Comparison of ENCODE assay signal across 8 cellular contexts in genomic region chr7:2558620-2559282, GRCh38. TPM values are rescaled to one million over a fixed set of nuclear protein-coding genes. Genes with fewer than 3 reads are reported as not detected.
DNase-seq lines count a peak whose midpoint lies in the region; ATAC-seq and TF ChIP-seq lines count a peak whose summit lies in the region.

Gene IQCE, plus strand, starts transcription at chr7:2558979. Its CDS starts 203 bp downstream, at chr7:2559182.

- peaks cover 4% of the 10 kb centered on the region for H3K36me3 Mint-ChIP-seq in activated naive CD8-positive, alpha-beta T cell treated with anti-CD3 and anti-CD28 coated beads, Interleukin-2, amount 50 U/mL, for 24 hours (ENCODE audit: low read depth)

- H3K4me1 ChIP-seq in cardiac muscle cell (ENCODE audit: low read depth) (peaks cover 18% of the 10 kb centered on the region), parathyroid adenoma (peaks cover 8% of the 10 kb centered on the region), thyroid gland (peaks cover 17 to 27% of the 10 kb centered on the region in 2 donors)

- H3K9me3 Mint-ChIP-seq in activated naive CD8-positive, alpha-beta T cell treated with anti-CD3 and anti-CD28 coated beads, Interleukin-2, amount 50 U/mL, for 24 hours: no peaks in the 10 kb centered on the region

- intact Hi-C loops in thyroid gland (cut with DNase I): loop anchor here (5.0 to 10.0 kb wide), 2 partner anchors 84 to 286 kb away; partner anchors contain the start of gene GNA12

- H3K27me3 ChIP-seq in cardiac muscle cell (no peaks in the 10 kb centered on the region), parathyroid adenoma (ENCODE audit: control insufficient read depth, insufficient read depth, low read length) (no peaks in the 10 kb centered on the region), thyroid gland (no peaks in the 10 kb centered on the region)

- H3K9ac ChIP-seq in parathyroid adenoma: peak within 1 kb of the TSS; percentile 73

- H3K27ac ChIP-seq in cardiac muscle cell: peak within 1 kb of the TSS; percentile 89
- peak within 1 kb of the TSS; percentile 9 for H3K27ac ChIP-seq in parathyroid adenoma
- peak within 1 kb of the TSS in 2 of 3 donors; percentile 43 to 61 for H3K27ac ChIP-seq in thyroid gland

- peaks cover 32% of the 10 kb centered on the region for H3K4me1 Mint-ChIP-seq in activated naive CD8-positive, alpha-beta T cell treated with anti-CD3 and anti-CD28 coated beads, Interleukin-2, amount 50 U/mL, for 24 hours

- no peaks in the 10 kb centered on the region for H3K27me3 Mint-ChIP-seq in activated naive CD8-positive, alpha-beta T cell treated with anti-CD3 and anti-CD28 coated beads, Interleukin-2, amount 50 U/mL, for 24 hours

- DNase-seq in GM04503 (ENCODE audit: low read depth) (peak; percentile 34), HFF-Myc (ENCODE audit: extremely low read depth, low read depth) (peak; percentile 45), NCI-H1048 (lab: John Stamatoyannopoulos, UW) (peak; percentile 56), T follicular helper cell (ENCODE audit: low read depth) (peak; percentile 76), cardiac muscle cell (ENCODE audit: low read depth in 1 of 2, low spot score in 1 of 2) (peak; percentile 95 to 97), thyroid gland (peak; percentile 95 to 97)
- DNase-seq in activated naive CD8-positive, alpha-beta T cell treated with anti-CD3 and anti-CD28 coated beads, Interleukin-2, amount 50 U/mL, for 24 hours: peak; percentile 94

- H2AFZ ChIP-seq in parathyroid adenoma: peak within 1 kb of the TSS; percentile 86

- H3K4me2 ChIP-seq in parathyroid adenoma (ENCODE audit: low read length): peak within 1 kb of the TSS; percentile 85

- peak within 1 kb of the TSS; percentile 71 for H3K4me3 Mint-ChIP-seq in activated naive CD8-positive, alpha-beta T cell treated with anti-CD3 and anti-CD28 coated beads, Interleukin-2, amount 50 U/mL, for 24 hours

- peak in 1 of 2 donors; percentile 62 for TF ChIP-seq POLR2A in thyroid gland (IDR thresholded peaks at IDR 0.05)

- WGBS in thyroid gland, 2 donors: 4 to 10% methylated on average over 19 to 30 of the region's 67 CpGs

- peaks cover 19% of the 10 kb centered on the region for H3K79me2 ChIP-seq in parathyroid adenoma

- H3K27ac Mint-ChIP-seq in activated naive CD8-positive, alpha-beta T cell treated with anti-CD3 and anti-CD28 coated beads, Interleukin-2, amount 50 U/mL, for 24 hours: peak within 1 kb of the TSS; percentile 67

- peak; percentile 48 for ATAC-seq in activated naive CD8-positive, alpha-beta T cell treated with anti-CD3 and anti-CD28 coated beads, Interleukin-2, amount 50 U/mL, for 24 hours

- H3K36me3 ChIP-seq in cardiac muscle cell (no peaks in the 10 kb centered on the region), parathyroid adenoma (ENCODE audit: control insufficient read depth, insufficient read depth, low read length) (no peaks in the 10 kb centered on the region), thyroid gland (no peaks in the 10 kb centered on the region)

- no peak for TF ChIP-seq CTCF in HFF-Myc (IDR thresholded peaks at IDR 0.05; ENCODE audit: low read depth, low read length, missing control alignments)
- TF ChIP-seq CTCF in cardiac muscle cell (IDR thresholded peaks at IDR 0.05; ENCODE audit: low read depth, low read length): no peak
- no peak for TF ChIP-seq CTCF in parathyroid adenoma (IDR thresholded peaks at IDR 0.05)
- TF ChIP-seq CTCF in thyroid gland (IDR thresholded peaks at IDR 0.05): peak in 1 of 6 experiments; percentile 41

- H3K4me3 ChIP-seq in HFF-Myc (replicated peaks; ENCODE audit: low read depth, low read length): peak within 1 kb of the TSS; percentile 87
- peak within 1 kb of the TSS; percentile 97 for H3K4me3 ChIP-seq in cardiac muscle cell
- H3K4me3 ChIP-seq in parathyroid adenoma (ENCODE audit: low read depth, low read length): peak within 1 kb of the TSS; percentile 81
- peak within 1 kb of the TSS; percentile 47 to 100 (median 92) for H3K4me3 ChIP-seq in thyroid gland (replicated peaks in 1 of 3)

- no peaks in the 10 kb centered on the region for H3K9me3 ChIP-seq in cardiac muscle cell (ENCODE audit: low read depth)
- no peaks in the 10 kb centered on the region for H3K9me3 ChIP-seq in parathyroid adenoma (ENCODE audit: control insufficient read depth, low read length)
- H3K9me3 ChIP-seq in thyroid gland: no peaks in the 10 kb centered on the region

RNA-seq across cellular contexts. Expression of gene IQCE, which starts in this region (rescaled TPM):
- total RNA-seq in cardiac muscle cell (23.4 and 41.4 TPM in 2 replicates), thyroid gland (10 to 100 TPM; 16.0 to 40.2 (median 37.2) TPM)
- polyA plus RNA-seq in cardiac muscle cell: 13.8 and 18.0 TPM in 2 replicates

Comparison
In these comparisons a context has a peak if more than half of its experiments do, and no peak if none do; other contexts are left out.
1. Peak in every context shown above with its lines: DNase-seq, ATAC-seq, H3K4me3 ChIP-seq and H3K27ac ChIP-seq.
2. DNase-seq: peak in every context shown above with its lines; median percentile 96 in cardiac muscle cell; 96 in thyroid gland; 94 in activated naive CD8-positive, alpha-beta T cell treated with anti-CD3 and anti-CD28 coated beads, Interleukin-2, amount 50 U/mL, for 24 hours; 76 in T follicular helper cell; 56 in NCI-H1048; 45 in HFF-Myc; 34 in GM04503.
3. H3K27ac ChIP-seq: peak in every context shown above with its lines; median percentile 89 in cardiac muscle cell; 52 in thyroid gland; 9 in parathyroid adenoma.